1 cellular context compared by ENCODE assay signal in the genomic region with DNA sequence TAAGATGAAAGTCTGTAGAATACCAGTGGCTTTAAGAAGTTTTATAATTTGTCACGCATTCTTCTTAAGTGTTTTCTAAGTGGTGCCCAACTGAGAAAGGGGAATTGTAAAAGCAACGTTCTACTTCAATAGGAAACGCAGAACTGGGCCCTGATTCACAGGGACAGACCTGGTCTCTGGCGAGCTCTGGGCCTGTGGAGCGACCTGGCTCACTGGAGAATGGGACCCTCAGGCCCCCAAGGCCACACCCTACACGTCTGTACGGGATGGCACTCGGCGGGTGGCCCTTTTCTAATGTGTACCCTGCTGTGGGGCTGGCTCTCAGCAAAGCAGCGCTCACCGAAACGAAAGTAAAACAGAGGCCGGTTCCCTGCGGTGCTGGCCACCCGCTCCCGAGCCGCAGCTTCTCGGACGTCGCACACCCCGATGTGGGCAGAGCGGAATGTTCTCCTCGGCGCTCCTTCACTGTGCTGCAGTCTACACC.
TF ChIP-seq lines count a peak whose summit lies in the region.

No MANE protein-coding gene starts in this region.

TF ChIP-seq in H1, 55 proteins besides CTCF, POLR2A, EP300 and RAD21 (continued from another document):
- no peak for TF ChIP-seq KDM1A (IDR thresholded peaks at IDR 0.05; ENCODE audit: borderline replicate concordance, low read length)
- no peak for TF ChIP-seq RNF2 (IDR thresholded peaks at IDR 0.05; ENCODE audit: borderline replicate concordance, low read depth, low read length, missing control alignments, poor library complexity, severe bottlenecking)
- no peak for TF ChIP-seq EZH2 (IDR thresholded peaks at IDR 0.05; ENCODE audit: low read depth, low read length, severe bottlenecking)
